Comparison of ENCODE assay signal across 12 cellular contexts in the genomic region with DNA sequence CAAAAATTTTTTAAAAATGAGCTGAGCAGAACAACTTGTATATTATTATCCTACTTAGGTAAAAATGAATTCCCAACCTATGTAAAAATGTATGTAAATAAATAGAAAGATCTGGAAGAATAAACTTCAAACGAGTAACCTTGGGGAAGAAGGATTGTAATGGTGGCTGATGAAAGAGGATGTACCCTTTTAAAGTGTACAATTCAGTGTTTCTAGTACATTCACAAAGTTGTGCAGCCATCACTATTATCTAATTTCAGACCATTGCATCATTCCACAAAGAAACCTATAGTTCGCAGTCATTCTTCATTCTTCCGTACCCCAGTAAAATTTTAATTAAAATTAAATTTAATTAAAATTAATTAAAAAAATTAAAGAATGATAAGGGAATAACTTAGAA. TPM values are rescaled to one million over a fixed set of nuclear protein-coding genes. Genes with fewer than 3 reads are reported as not detected.
DNase-seq lines count a peak whose midpoint lies in the region; ATAC-seq and TF ChIP-seq lines count a peak whose summit lies in the region.
"Had no signal": no experiment of that assay in that cellular context is flagged by ENCODE, and none has a peak within 500 bp of the region (broad histone marks: within the 10 kb centered on the region; RNA-seq: fewer than 3 reads in every experiment).

No MANE protein-coding gene starts in this region.

- H3K27ac Mint-ChIP-seq in natural killer cell = peak overlapping the region; percentile 45 to 96

- WGBS in mammary epithelial cell (ENCODE audit: low coverage, missing lambda C conversion rate) = 93% methylated on average over 3 of the region's 3 CpGs

- H3K79me2 ChIP-seq in DND-41 (ENCODE audit: insufficient read depth, low read length) (peaks cover 34% of the 10 kb centered on the region), mammary epithelial cell (ENCODE audit: insufficient read depth, low read length) (peaks cover 33% of the 10 kb centered on the region)

- no peaks in the 10 kb centered on the region for H3K36me3 Mint-ChIP-seq in natural killer cell

- H3K27ac ChIP-seq in DND-41 (ENCODE audit: low read length) (no peak overlapping the region), mammary epithelial cell (ENCODE audit: insufficient read depth, low read depth, low read length) (no peak overlapping the region), gastrocnemius medialis (peak overlapping the region in 1 of 4 donors; percentile 91)

- intact Hi-C loops in mammary epithelial cell (cut with micrococcal nuclease) = loop anchor here (2.0 to 5.0 kb wide), 3 partner anchors 47 to 123 kb away; partner anchors contain the start of genes ACTR6 and BLTP3B
- intact Hi-C loops in natural killer cell (cut with micrococcal nuclease) = no loop called here
- intact Hi-C loops in gastrocnemius medialis (cut with DNase I; ENCODE audit: low total_unique reads) = loop anchor here (1.0 to 10.0 kb wide), 4 partner anchors 65 to 1015 kb away; partner anchors contain the start of genes ACTR6, GAS2L3 and UTP20

- no peak for TF ChIP-seq POLR2A in gastrocnemius medialis (IDR thresholded peaks at IDR 0.05)

- no peak overlapping the region for H2AFZ ChIP-seq in DND-41 (ENCODE audit: low read depth, low read length)
- no peak overlapping the region for H2AFZ ChIP-seq in mammary epithelial cell (ENCODE audit: low read depth, low read length)

- H3K36me3 ChIP-seq in DND-41 (ENCODE audit: insufficient read depth, low read length) = no peaks in the 10 kb centered on the region; the same call in 1 of the 2 replicates
- H3K36me3 ChIP-seq in mammary epithelial cell (ENCODE audit: insufficient read depth, low read length) = no peaks in the 10 kb centered on the region
- no peaks in the 10 kb centered on the region for H3K36me3 ChIP-seq in gastrocnemius medialis
- H3K36me3 ChIP-seq: esophagus squamous epithelium, lower lobe of right lung had no signal

- no peaks in the 10 kb centered on the region for H3K27me3 Mint-ChIP-seq in natural killer cell (ENCODE audit: low read depth in 2 of 2)

- H3K4me3 Mint-ChIP-seq in natural killer cell = peak overlapping the region; percentile 73

- H3K4me3 ChIP-seq in DND-41 (ENCODE audit: low read depth in 1 of 2, low read length in 2 of 2) = no peak overlapping the region
- H3K4me3 ChIP-seq in mammary epithelial cell (replicated peaks in 1 of 3; ENCODE audit: insufficient read depth in 1 of 3, low read depth in 2 of 3, low read length in 3 of 3) = no peak overlapping the region
- H3K4me3 ChIP-seq in gastrocnemius medialis = no peak overlapping the region

- H3K27me3 ChIP-seq in DND-41 (ENCODE audit: insufficient read depth, low read length, poor library complexity) = no peaks in the 10 kb centered on the region
- H3K27me3 ChIP-seq in mammary epithelial cell (ENCODE audit: insufficient read depth, low read length) = no peaks in the 10 kb centered on the region
- no peaks in the 10 kb centered on the region for H3K27me3 ChIP-seq in gastrocnemius medialis
- H3K27me3 ChIP-seq: esophagus squamous epithelium had no signal

- no peak for DNase-seq in DND-41
- peak; percentile 18 for DNase-seq in LoVo (ENCODE audit: low spot score)
- DNase-seq in mammary epithelial cell = no peak
- no peak for DNase-seq in natural killer cell
- DNase-seq in gastrocnemius medialis = no peak
- DNase-seq in stimulated activated CD4-positive, alpha-beta T cell treated with anti-CD3 and anti-CD28 coated beads, Interleukin-1b, Interleukin-23, amount 100 ng/mL, for 48 hours = no peak
- DNase-seq: esophagus squamous epithelium, lower lobe of right lung, NCI-H2107, nucleus accumbens, SIG-M5 had no signal

- H3K4me1 Mint-ChIP-seq in natural killer cell = peaks cover 19 to 36% of the 10 kb centered on the region in 2 donors

- H3K9ac ChIP-seq in DND-41 (ENCODE audit: low read depth, low read length) = no peak overlapping the region
- no peak overlapping the region for H3K9ac ChIP-seq in mammary epithelial cell (ENCODE audit: insufficient read depth, low read length)

- H3K4me2 ChIP-seq in DND-41 (ENCODE audit: insufficient read depth, low read length) = peak overlapping the region; percentile 74
- H3K4me2 ChIP-seq in mammary epithelial cell (ENCODE audit: insufficient read depth, low read depth, low read length) = peak overlapping the region; percentile 71

- H3K9me3 ChIP-seq in DND-41 (ENCODE audit: insufficient read depth, low read length, severe bottlenecking) = no peaks in the 10 kb centered on the region
- H3K9me3 ChIP-seq in mammary epithelial cell (replicated peaks; ENCODE audit: insufficient read depth, low read length) = no peaks in the 10 kb centered on the region
- no peaks in the 10 kb centered on the region for H3K9me3 ChIP-seq in gastrocnemius medialis
- H3K9me3 ChIP-seq: esophagus squamous epithelium, lower lobe of right lung had no signal

- no TSS peak for BruUV-seq in mammary epithelial cell (replicated peaks; lab: Mats Ljungman, UMichigan)

- peaks cover 5% of the 10 kb centered on the region; the same call in 1 of the 2 replicates for H4K20me1 ChIP-seq in DND-41 (ENCODE audit: insufficient read depth, low read length)
- H4K20me1 ChIP-seq in mammary epithelial cell (ENCODE audit: insufficient read depth, low read length) = no peaks in the 10 kb centered on the region

- CTCF ChIA-PET in mammary epithelial cell (lab: Charles Lee; ENCODE audit: low non-redundant PET) = no interaction called here

- dilution Hi-C loops in mammary epithelial cell (cut with HindIII; ENCODE audit: low sequenced_read_pairs) = no loop called here

- in situ Hi-C loops in mammary epithelial cell (cut with MboI; ENCODE audit: low sequenced_read_pairs in 2 of 2) = no loop called here
- in situ Hi-C loops in gastrocnemius medialis (cut with MboI; ENCODE audit: low sequenced_read_pairs in 4 of 4) = no loop called here

- TF ChIP-seq CTCF in DND-41 (IDR thresholded peaks at IDR 0.05; ENCODE audit: borderline replicate concordance, extremely low read depth, low read length, poor library complexity, severe bottlenecking) = no peak
- no peak for TF ChIP-seq CTCF in mammary epithelial cell (conservative IDR thresholded peaks at IDR 0.05 in 1 of 2, IDR thresholded peaks at IDR 0.05 in 1 of 2; ENCODE audit: extremely low read depth in 1 of 2, insufficient read depth in 1 of 2, low read depth in 1 of 2, low read length in 2 of 2)
- TF ChIP-seq CTCF in natural killer cell (IDR thresholded peaks at IDR 0.05) = no peak
- no peak for TF ChIP-seq CTCF in gastrocnemius medialis (IDR thresholded peaks at IDR 0.05 in 4 of 5, conservative IDR thresholded peaks at IDR 0.05 in 1 of 5)

- no peak for ATAC-seq in DND-41 (ENCODE audit: insufficient read depth, low read depth)
- no peak for ATAC-seq in natural killer cell
- no peak for ATAC-seq in HG03097 (IDR thresholded peaks at IDR 0.05; ENCODE audit: low FRiP score, unreplicated experiment)
- no peak for ATAC-seq in gastrocnemius medialis

- no peaks in the 10 kb centered on the region for H3K9me3 Mint-ChIP-seq in natural killer cell

- peaks cover 32% of the 10 kb centered on the region for H3K4me1 ChIP-seq in DND-41 (ENCODE audit: insufficient read depth, low read length)
- peaks cover 12% of the 10 kb centered on the region for H3K4me1 ChIP-seq in mammary epithelial cell (ENCODE audit: insufficient read depth, low read length)
- peaks cover 24% of the 10 kb centered on the region in 2 donors for H3K4me1 ChIP-seq in gastrocnemius medialis

RNA-seq across cellular contexts. Expression of gene DEPDC4, which starts 1.1 kb away (rescaled TPM):
- total RNA-seq in mammary epithelial cell (1 to 10 TPM in 1 of 2 donors, under 1 TPM in 1; 0.83 to 2.4 TPM), natural killer cell (under 1 TPM in 1 of 3 donors, not detected in 2; 0.16 TPM), gastrocnemius medialis (not detected)
- 0.67 TPM for polyA plus RNA-seq in mammary epithelial cell
- polyA minus RNA-seq in mammary epithelial cell = not detected

RNA-seq across cellular contexts. Expression of gene SCYL2, which starts 1.2 kb away (rescaled TPM):
- total RNA-seq in mammary epithelial cell = 10 to 100 TPM; 56.6 to 58.7 TPM
- polyA plus RNA-seq in mammary epithelial cell = 17.9 TPM
- 49.5 TPM for polyA minus RNA-seq in mammary epithelial cell
- total RNA-seq in natural killer cell = 10 to 100 TPM; 48.7 to 61.0 (median 56.1) TPM
- total RNA-seq in gastrocnemius medialis = 10 to 100 TPM; 28.9 to 44.9 (median 33.3) TPM
